ENCODE assay signal across 19 cellular contexts in genomic region chr2:234772775-234773064, GRCh38.
DNase-seq lines count a peak whose midpoint lies in the region; ATAC-seq, FAIRE-seq and TF ChIP-seq lines count a peak whose summit lies in the region.
"Had no signal": no experiment of that assay in that cellular context is flagged by ENCODE, and none has a peak within 500 bp of the region (broad histone marks: within the 10 kb centered on the region; RNA-seq: fewer than 3 reads in every experiment).

No MANE protein-coding gene starts in this region.

- H3K9me2 ChIP-seq in GM23338 (ENCODE audit: insufficient read depth): peaks cover 11% of the 10 kb centered on the region; the same call in 1 of the 2 replicates

- H3K27me3 Mint-ChIP-seq in GM23338 (ENCODE audit: insufficient read depth, low read depth, poor library complexity) (peaks cover 7% of the 10 kb centered on the region), endodermal cell (ENCODE audit: insufficient read depth) (peaks cover 3% of the 10 kb centered on the region), neural crest cell (ENCODE audit: low read depth) (no peaks in the 10 kb centered on the region)
- H3K27me3 Mint-ChIP-seq in activated T-helper 1 cell treated with anti-CD3 and anti-CD28 coated beads, Interleukin-12 subunit alpha, Interleukin-12 subunit beta, Interleukin-2, Interleukin-4 antibody, amounts not matched to agents 30 ng/mL and 10 ng/mL and 1 ng/mL, durations not matched to agents 14 hours and 24 hours and 36 hours (ENCODE audit: insufficient read depth): no peaks in the 10 kb centered on the region

- DNase-seq in GM23338 (ENCODE audit: low spot score): no peak
- peak; percentile 51 for DNase-seq in NCI-H146 treated with DMSO at 0.1 percent for 48 hours (lab: John Stamatoyannopoulos, UW; ENCODE audit: unreplicated experiment)
- peak; percentile 66 for DNase-seq in endodermal cell
- no peak for DNase-seq in neural crest cell (ENCODE audit: low read depth, low spot score)
- no peak for DNase-seq in activated T-helper 1 cell treated with anti-CD3 and anti-CD28 coated beads, Interleukin-12 subunit alpha, Interleukin-12 subunit beta, Interleukin-2, Interleukin-4 antibody, amounts not matched to agents 30 ng/mL and 10 ng/mL and 1 ng/mL, durations not matched to agents 14 hours and 24 hours and 36 hours (ENCODE audit: low spot score)
- no peak for DNase-seq in effector CD8-positive, alpha-beta T cell (lab: John Stamatoyannopoulos, UW)
- DNase-seq in GM12891 (ENCODE audit: insufficient read length, low spot score): no peak
- DNase-seq: BE2C; CD4-positive, CD25-positive, alpha-beta regulatory T cell; GOT3; NCI-H1105 treated with DMSO at 0.1 percent for 48 hours; NCI-H1694 treated with DMSO at 0.1 percent for 48 hours; NCI-H2081 treated with DMSO at 0.1 percent for 48 hours; SIG-M5 had no signal

- no peak overlapping the region for H3K9ac ChIP-seq in endodermal cell (ENCODE audit: extremely low read depth, low read length, poor library complexity, severe bottlenecking)
- H3K9ac ChIP-seq: KMS-11 had no signal

- H3K4me1 Mint-ChIP-seq in GM23338 (peaks cover 18% of the 10 kb centered on the region), endodermal cell (peaks cover 31% of the 10 kb centered on the region), neural crest cell (peaks cover 53% of the 10 kb centered on the region)
- no peaks in the 10 kb centered on the region for H3K4me1 Mint-ChIP-seq in activated T-helper 1 cell treated with anti-CD3 and anti-CD28 coated beads, Interleukin-12 subunit alpha, Interleukin-12 subunit beta, Interleukin-2, Interleukin-4 antibody, amounts not matched to agents 30 ng/mL and 10 ng/mL and 1 ng/mL, durations not matched to agents 14 hours and 24 hours and 36 hours (ENCODE audit: low read depth)
- H3K4me1 Mint-ChIP-seq: CD4-positive, CD25-positive, alpha-beta regulatory T cell had no signal

- H3K9me3 ChIP-seq in endodermal cell (ENCODE audit: control insufficient read depth, low read length): no peaks in the 10 kb centered on the region
- H3K9me3 ChIP-seq: BE2C had no signal

- H3K4me3 ChIP-seq in GM23338 (no peak overlapping the region), endodermal cell (ENCODE audit: low read length) (no peak overlapping the region)
- H3K4me3 ChIP-seq: GM12878 had no signal

- no peak overlapping the region for H3K4me2 ChIP-seq in GM23338
- H3K4me2 ChIP-seq: KMS-11 had no signal

- no peaks in the 10 kb centered on the region for H3K27me3 ChIP-seq in GM23338 (ENCODE audit: insufficient read depth)
- H3K27me3 ChIP-seq in endodermal cell (ENCODE audit: control insufficient read depth, insufficient read depth, low read length, poor library complexity, severe bottlenecking): no peaks in the 10 kb centered on the region
- H3K27me3 ChIP-seq: BE2C had no signal

- H4K20me1 ChIP-seq in GM23338 (replicated peaks; ENCODE audit: insufficient read depth): no peaks in the 10 kb centered on the region

- intact Hi-C loops in activated T-helper 1 cell treated with anti-CD3 and anti-CD28 coated beads, Interleukin-12 subunit alpha, Interleukin-12 subunit beta, Interleukin-2, Interleukin-4 antibody, amounts not matched to agents 30 ng/mL and 10 ng/mL and 1 ng/mL, durations not matched to agents 14 hours and 24 hours and 36 hours (cut with micrococcal nuclease): no loop called here

- H3K4me1 ChIP-seq in GM23338 (ENCODE audit: insufficient read depth) (no peaks in the 10 kb centered on the region), endodermal cell (ENCODE audit: control insufficient read depth, insufficient read depth, low read length) (no peaks in the 10 kb centered on the region)

- H3K36me3 Mint-ChIP-seq in GM23338 (ENCODE audit: low read depth) (peaks cover 5% of the 10 kb centered on the region; the same call in 2 of the 3 replicates), endodermal cell (ENCODE audit: low read depth) (no peaks in the 10 kb centered on the region), neural crest cell (ENCODE audit: low read depth) (peaks cover 2% of the 10 kb centered on the region)
- H3K36me3 Mint-ChIP-seq in activated T-helper 1 cell treated with anti-CD3 and anti-CD28 coated beads, Interleukin-12 subunit alpha, Interleukin-12 subunit beta, Interleukin-2, Interleukin-4 antibody, amounts not matched to agents 30 ng/mL and 10 ng/mL and 1 ng/mL, durations not matched to agents 14 hours and 24 hours and 36 hours (ENCODE audit: low read depth): no peaks in the 10 kb centered on the region
- H3K36me3 Mint-ChIP-seq: CD4-positive, CD25-positive, alpha-beta regulatory T cell had no signal

- H3K9me3 Mint-ChIP-seq in GM23338: peaks cover 6% of the 10 kb centered on the region
- H3K9me3 Mint-ChIP-seq in endodermal cell: peaks cover 5% of the 10 kb centered on the region
- H3K9me3 Mint-ChIP-seq in neural crest cell: peaks cover 5% of the 10 kb centered on the region
- H3K9me3 Mint-ChIP-seq in activated T-helper 1 cell treated with anti-CD3 and anti-CD28 coated beads, Interleukin-12 subunit alpha, Interleukin-12 subunit beta, Interleukin-2, Interleukin-4 antibody, amounts not matched to agents 30 ng/mL and 10 ng/mL and 1 ng/mL, durations not matched to agents 14 hours and 24 hours and 36 hours: no peaks in the 10 kb centered on the region

- ATAC-seq in GM23338: peak; percentile 39; the same call in 2 of the 3 replicates
- ATAC-seq: GM12878, SK-N-SH treated with all-trans-retinoic acid at 6 μM for 48 hours had no signal

- H3K4me3 Mint-ChIP-seq in GM23338 (no peak overlapping the region), endodermal cell (no peak overlapping the region), neural crest cell (peak overlapping the region; percentile 56)
- no peak overlapping the region for H3K4me3 Mint-ChIP-seq in activated T-helper 1 cell treated with anti-CD3 and anti-CD28 coated beads, Interleukin-12 subunit alpha, Interleukin-12 subunit beta, Interleukin-2, Interleukin-4 antibody, amounts not matched to agents 30 ng/mL and 10 ng/mL and 1 ng/mL, durations not matched to agents 14 hours and 24 hours and 36 hours
- H3K4me3 Mint-ChIP-seq: CD4-positive, CD25-positive, alpha-beta regulatory T cell had no signal

- no peak for FAIRE-seq in GM12891 (lab: Jason Lieb, UNC)
- FAIRE-seq: GM12878 had no signal

- 68 to 86% methylated on average over 4 to 7 of the region's 7 CpGs for WGBS in endodermal cell (ENCODE audit: insufficient coverage in 1 of 2, insufficient read length in 1 of 2), 2 experiments

- no peak overlapping the region for H2AFZ ChIP-seq in GM23338

- TF ChIP-seq CTCF in GM23338 (conservative IDR thresholded peaks at IDR 0.05; ENCODE audit: low read depth in 2 of 2) (no peak), endodermal cell (conservative IDR thresholded peaks at IDR 0.05) (no peak), neural crest cell (conservative IDR thresholded peaks at IDR 0.05) (no peak)

- H3K27ac ChIP-seq in GM23338 (ENCODE audit: low read depth) (no peak overlapping the region), endodermal cell (ENCODE audit: low read depth, low read length) (no peak overlapping the region)
- H3K27ac ChIP-seq: HL-60, KMS-11, RWPE1 had no signal

- no peak for TF ChIP-seq POLR2A in GM12891 (IDR thresholded peaks at IDR 0.05; ENCODE audit: low read depth, low read length)

- H3K36me3 ChIP-seq in GM23338 (ENCODE audit: insufficient read depth) (no peaks in the 10 kb centered on the region; the same call in 1 of the 2 replicates), endodermal cell (ENCODE audit: control insufficient read depth, insufficient read depth, low read length) (no peaks in the 10 kb centered on the region)
- H3K36me3 ChIP-seq: BE2C had no signal

- H3F3A ChIP-seq in GM23338 (replicated peaks; ENCODE audit: low read depth): no peaks in the 10 kb centered on the region

- no peaks in the 10 kb centered on the region for H3K79me2 ChIP-seq in GM23338 (replicated peaks; ENCODE audit: insufficient read depth)

- no peak overlapping the region for H3K27ac Mint-ChIP-seq in GM23338
- no peak overlapping the region for H3K27ac Mint-ChIP-seq in endodermal cell
- peak overlapping the region; percentile 91 for H3K27ac Mint-ChIP-seq in neural crest cell (ENCODE audit: unreplicated experiment)
- no peak overlapping the region for H3K27ac Mint-ChIP-seq in activated T-helper 1 cell treated with anti-CD3 and anti-CD28 coated beads, Interleukin-12 subunit alpha, Interleukin-12 subunit beta, Interleukin-2, Interleukin-4 antibody, amounts not matched to agents 30 ng/mL and 10 ng/mL and 1 ng/mL, durations not matched to agents 14 hours and 24 hours and 36 hours
- H3K27ac Mint-ChIP-seq: CD4-positive, CD25-positive, alpha-beta regulatory T cell had no signal

TF ChIP-seq in GM23338, 12 proteins besides CTCF, POLR2A, EP300 and RAD21 (continues in another document):
- TF ChIP-seq STAT1 (IDR thresholded peaks at IDR 0.05; ENCODE audit: unreplicated experiment) (no peak), JUNB (IDR thresholded peaks at IDR 0.05; ENCODE audit: unreplicated experiment) (no peak), CREB1 (CRISPR knock-in tag; IDR thresholded peaks at IDR 0.05; ENCODE audit: low read depth) (no peak), ZNF114 (CRISPR knock-in tag; IDR thresholded peaks at IDR 0.05) (no peak), POLR2AphosphoS5 (IDR thresholded peaks at IDR 0.05; ENCODE audit: low read depth) (no peak), ZNF331 (CRISPR knock-in tag; IDR thresholded peaks at IDR 0.05; ENCODE audit: low read depth) (no peak), EZH2 (IDR thresholded peaks at IDR 0.05; ENCODE audit: low read depth, unreplicated experiment) (no peak)

TF ChIP-seq in GM12891, 5 proteins besides CTCF, POLR2A, EP300 and RAD21:
- TF ChIP-seq TAF1 (IDR thresholded peaks at IDR 0.05; ENCODE audit: low read depth, low read length): no peak
- no peak for TF ChIP-seq SPI1 (IDR thresholded peaks at IDR 0.05; ENCODE audit: low read depth, low read length)
- no peak for TF ChIP-seq PAX5 (IDR thresholded peaks at IDR 0.05; ENCODE audit: insufficient read depth, low read length, severe bottlenecking)
- TF ChIP-seq POLR2AphosphoS5 (IDR thresholded peaks at IDR 0.05; ENCODE audit: low read depth, low read length): no peak
- no peak for TF ChIP-seq POU2F2 (IDR thresholded peaks at IDR 0.05; ENCODE audit: low read depth, low read length)
TF ChIP-seq in GM12891: peak in this region for 0.

Comparison
In these comparisons a context has a peak if more than half of its experiments do, and no peak if none do; other contexts are left out.
1. DNase-seq: peak in NCI-H146 treated with DMSO at 0.1 percent for 48 hours (single experiment) and endodermal cell (single experiment); none in GM23338 (single experiment), neural crest cell (single experiment), activated T-helper 1 cell treated with anti-CD3 and anti-CD28 coated beads, Interleukin-12 subunit alpha, Interleukin-12 subunit beta, Interleukin-2, Interleukin-4 antibody, amounts not matched to agents 30 ng/mL and 10 ng/mL and 1 ng/mL, durations not matched to agents 14 hours and 24 hours and 36 hours (single experiment), effector CD8-positive, alpha-beta T cell (single experiment) and GM12891 (single experiment).